1 cellular context compared by ENCODE assay signal in genomic region chr1:83802450-83803152, GRCh38.
TF ChIP-seq lines count a peak whose summit lies in the region.

No MANE protein-coding gene starts in this region.

TF ChIP-seq in H1, 55 proteins besides CTCF, POLR2A, EP300 and RAD21:
- TF ChIP-seq KDM5A (IDR thresholded peaks at IDR 0.05; ENCODE audit: low read length) (no peak), KDM4A (IDR thresholded peaks at IDR 0.05; ENCODE audit: low read depth, low read length, severe bottlenecking) (no peak), E2F6 (IDR thresholded peaks at IDR 0.05) (no peak), TAF1 (IDR thresholded peaks at IDR 0.05; ENCODE audit: low read depth, low read length) (no peak), ATF3 (IDR thresholded peaks at IDR 0.05; ENCODE audit: insufficient read depth, low read depth, low read length) (no peak)
